In genomic region chr1:201693887-201694614, GRCh38 we compare ENCODE assay signal across 19 cellular contexts.
DNase-seq lines count a peak whose midpoint lies in the region; ATAC-seq and TF ChIP-seq lines count a peak whose summit lies in the region.
"Had no signal": no experiment of that assay in that cellular context is flagged by ENCODE, and none has a peak within 500 bp of the region (broad histone marks: within the 10 kb centered on the region; RNA-seq: fewer than 3 reads in every experiment).

No MANE protein-coding gene starts in this region.

- TF ChIP-seq CTCF in neural cell (IDR thresholded peaks at IDR 0.05; ENCODE audit: poor library complexity, severe bottlenecking), result no peak
- TF ChIP-seq CTCF in foreskin keratinocyte (conservative IDR thresholded peaks at IDR 0.05), result no peak
- TF ChIP-seq CTCF in progenitor cell of endocrine pancreas (IDR thresholded peaks at IDR 0.05; ENCODE audit: unreplicated experiment), result no peak

- DNase-seq in GM23248 (no peak), NCI-H1417 (lab: John Stamatoyannopoulos, UW) (peak in 2 of 3 experiments; percentile 77 to 90), ecto neural progenitor cell (ENCODE audit: low spot score) (peak; percentile 81), foreskin keratinocyte (no peak), progenitor cell of endocrine pancreas (ENCODE audit: low spot score, unreplicated experiment) (no peak)
- no peak for DNase-seq in activated naive CD4-positive, alpha-beta T cell treated with Interleukin-2 at 50 U/mL for 16 hours
- DNase-seq: activated CD8-positive, alpha-beta T cell treated with anti-CD3 and anti-CD28 coated beads for 36 hours; activated naive CD4-positive, alpha-beta T cell; activated T-cell treated with anti-CD3 and anti-CD28 coated beads, Interleukin-2, amount 50 U/mL, for 1 hour; effector memory CD8-positive, alpha-beta T cell; lower lobe of right lung; NCI-H1930; psoas muscle; SJCRH30; stimulated activated CD4-positive, alpha-beta T cell treated with anti-CD3 and anti-CD28 coated beads, Interleukin-4, amount 100 ng/mL, for 24 hours; T-helper 2 cell had no signal

- peak; percentile 54 for TF ChIP-seq EP300 in neural cell (conservative IDR thresholded peaks at IDR 0.05; ENCODE audit: poor library complexity, severe bottlenecking)

- 0 out of 2 replicates have a peak overlapping the region, but pooled peaks have one; percentile 21 for H3K27ac ChIP-seq in GM23248
- peak overlapping the region; percentile 87 for H3K27ac ChIP-seq in neural cell (ENCODE audit: low read length)
- no peak overlapping the region for H3K27ac ChIP-seq in foreskin keratinocyte
- H3K27ac ChIP-seq: lower lobe of right lung, psoas muscle, SJCRH30 had no signal

- H3K27ac Mint-ChIP-seq in progenitor cell of endocrine pancreas, result no peak overlapping the region
- H3K27ac Mint-ChIP-seq: activated CD8-positive, alpha-beta T cell treated with anti-CD3 and anti-CD28 coated beads for 36 hours; effector memory CD8-positive, alpha-beta T cell had no signal

- H3K4me3 Mint-ChIP-seq in progenitor cell of endocrine pancreas (ENCODE audit: low read depth), result no peak overlapping the region
- H3K4me3 Mint-ChIP-seq: activated CD8-positive, alpha-beta T cell treated with anti-CD3 and anti-CD28 coated beads for 36 hours; effector memory CD8-positive, alpha-beta T cell had no signal

- H3K4me1 ChIP-seq in GM23248 (ENCODE audit: insufficient read depth) (peaks cover 33% of the 10 kb centered on the region), foreskin keratinocyte (peaks cover 8% of the 10 kb centered on the region)
- H3K4me1 ChIP-seq: HAP-1, lower lobe of right lung had no signal

- H3K9me3 ChIP-seq in GM23248 (ENCODE audit: low read depth) (no peaks in the 10 kb centered on the region), neural cell (ENCODE audit: low read length) (no peaks in the 10 kb centered on the region)
- H3K9me3 ChIP-seq: HAP-1, lower lobe of right lung, psoas muscle, SJCRH30 had no signal

- peaks cover 10% of the 10 kb centered on the region for H4K20me1 ChIP-seq in GM23248 (ENCODE audit: insufficient read depth)
- H4K20me1 ChIP-seq in neural cell (ENCODE audit: insufficient read depth), result no peaks in the 10 kb centered on the region

- in situ Hi-C loops in GM23248 (cut with MboI), result no loop called here

- no peak for TF ChIP-seq RAD21 in neural cell (conservative IDR thresholded peaks at IDR 0.05)

- H3K9ac ChIP-seq in GM23248 (no peak overlapping the region), neural cell (ENCODE audit: low read length) (peak overlapping the region; percentile 68)

- no peak overlapping the region for H3K4me2 ChIP-seq in GM23248 (ENCODE audit: unreplicated experiment)
- peak overlapping the region; percentile 79 for H3K4me2 ChIP-seq in neural cell (ENCODE audit: low read length)

- H3K79me2 ChIP-seq in GM23248 (ENCODE audit: insufficient read depth) (peaks cover 92% of the 10 kb centered on the region), neural cell (replicated peaks; ENCODE audit: insufficient read depth, low read length) (peaks cover 82% of the 10 kb centered on the region)

- H3K4me3 ChIP-seq in GM23248 (no peak overlapping the region), neural cell (ENCODE audit: low read length) (peak overlapping the region; percentile 59)
- H3K4me3 ChIP-seq: HAP-1, lower lobe of right lung, psoas muscle, SJCRH30 had no signal

- H3K27me3 ChIP-seq in GM23248 (replicated peaks; ENCODE audit: insufficient read depth) (no peaks in the 10 kb centered on the region), neural cell (ENCODE audit: insufficient read depth, low read depth, low read length) (no peaks in the 10 kb centered on the region), foreskin keratinocyte (peaks cover 13% of the 10 kb centered on the region)
- H3K27me3 ChIP-seq: SJCRH30 had no signal

- H3K9me2 ChIP-seq in GM23248 (ENCODE audit: insufficient read depth) (no peaks in the 10 kb centered on the region), neural cell (ENCODE audit: insufficient read depth, low read length) (no peaks in the 10 kb centered on the region)

- no peak for ATAC-seq in foreskin keratinocyte
- no peak for ATAC-seq in GM19455 (IDR thresholded peaks at IDR 0.05; ENCODE audit: unreplicated experiment)
- ATAC-seq: activated CD8-positive, alpha-beta T cell treated with anti-CD3 and anti-CD28 coated beads for 36 hours; effector memory CD8-positive, alpha-beta T cell; lower lobe of right lung had no signal

- H3K36me3 ChIP-seq in GM23248 (ENCODE audit: low read depth) (no peaks in the 10 kb centered on the region), neural cell (ENCODE audit: insufficient read depth, low read length) (no peaks in the 10 kb centered on the region)
- H3K36me3 ChIP-seq: HAP-1, lower lobe of right lung had no signal

- H2AFZ ChIP-seq in GM23248 (no peak overlapping the region), neural cell (ENCODE audit: low read depth, low read length) (no peak overlapping the region)

- no peaks in the 10 kb centered on the region for H3K36me3 Mint-ChIP-seq in progenitor cell of endocrine pancreas (ENCODE audit: insufficient read depth)

- WGBS in GM23248 (ENCODE audit: low coverage in 1 of 2, low lambda C conversion rate in 2 of 2, missing lambda C conversion rate in 2 of 2), 2 experiments, result 92 to 93% methylated on average over 6 to 8 of the region's 8 CpGs

- H3K4me1 Mint-ChIP-seq in progenitor cell of endocrine pancreas (ENCODE audit: low read depth), result peaks cover 1% of the 10 kb centered on the region

- no peaks in the 10 kb centered on the region for H3K27me3 Mint-ChIP-seq in progenitor cell of endocrine pancreas

- no peaks in the 10 kb centered on the region for H3K9me3 Mint-ChIP-seq in progenitor cell of endocrine pancreas (ENCODE audit: low read depth)
- H3K9me3 Mint-ChIP-seq: effector memory CD8-positive, alpha-beta T cell had no signal

- H3F3A ChIP-seq in GM23248 (ENCODE audit: insufficient read depth) (peaks cover 54% of the 10 kb centered on the region), neural cell (ENCODE audit: insufficient read depth, low read length, poor library complexity, severe bottlenecking) (peaks cover 4% of the 10 kb centered on the region)

TF ChIP-seq in neural cell, 6 proteins besides CTCF, POLR2A, EP300 and RAD21:
- TF ChIP-seq MXI1 (conservative IDR thresholded peaks at IDR 0.05; ENCODE audit: poor library complexity, severe bottlenecking) (no peak), TAF1 (IDR thresholded peaks at IDR 0.05; ENCODE audit: low read depth) (peak; percentile 39), REST (IDR thresholded peaks at IDR 0.05; ENCODE audit: borderline replicate concordance) (peak; percentile 63), SMC3 (conservative IDR thresholded peaks at IDR 0.05; ENCODE audit: poor library complexity) (peak; percentile 36), EZH2 (IDR thresholded peaks at IDR 0.05; ENCODE audit: borderline replicate concordance, insufficient read depth, low read length, poor library complexity, severe bottlenecking) (no peak)

Comparison
In these comparisons a context has a peak if more than half of its experiments do, and no peak if none do; other contexts are left out.
1. DNase-seq: peak in NCI-H1417 (2 of 3) and ecto neural progenitor cell (single experiment); none in GM23248 (single experiment), foreskin keratinocyte (0 of 2), progenitor cell of endocrine pancreas (single experiment) and activated naive CD4-positive, alpha-beta T cell treated with Interleukin-2 at 50 U/mL for 16 hours (single experiment).